ENCODE assay signal across 4 cellular contexts in genomic region chr9:136287960-136288753, GRCh38.
A peak's percentile ranks its signal among the peaks of the same experiment; 100 is the strongest.
TF ChIP-seq lines count a peak whose summit lies in the region.

No MANE protein-coding gene starts in this region.

TF ChIP-seq in SK-N-SH, 30 proteins besides CTCF, POLR2A, EP300 and RAD21 (continues in another document):
- no peak for TF ChIP-seq GABPA (IDR thresholded peaks at IDR 0.05; ENCODE audit: low read depth)
- no peak for TF ChIP-seq REST (IDR thresholded peaks at IDR 0.05; ENCODE audit: low read depth, low read length)
- TF ChIP-seq FOXJ3 (CRISPR knock-in tag; IDR thresholded peaks at IDR 0.05): no peak
- no peak for TF ChIP-seq TEAD4 (IDR thresholded peaks at IDR 0.05; ENCODE audit: borderline replicate concordance, insufficient read depth)
- TF ChIP-seq MXI1 (IDR thresholded peaks at IDR 0.05; ENCODE audit: low read depth, low read length): no peak
- TF ChIP-seq RXRA (IDR thresholded peaks at IDR 0.05; ENCODE audit: borderline replicate concordance, low read depth): no peak
- TF ChIP-seq MAX (IDR thresholded peaks at IDR 0.05; ENCODE audit: low read depth): no peak
- TF ChIP-seq RFX5 (IDR thresholded peaks at IDR 0.05; ENCODE audit: low read length): no peak

TF ChIP-seq in SK-N-SH treated with all-trans-retinoic acid at 6 μM for 48 hours, 23 proteins besides CTCF, POLR2A, EP300 and RAD21:
- TF ChIP-seq ZNF565 (CRISPR knock-in tag; conservative IDR thresholded peaks at IDR 0.05; ENCODE audit: low read depth) (no peak), SNAI2 (CRISPR knock-in tag; IDR thresholded peaks at IDR 0.05) (no peak), RARB (CRISPR knock-in tag; IDR thresholded peaks at IDR 0.05) (no peak), ZNF70 (CRISPR knock-in tag; IDR thresholded peaks at IDR 0.05) (no peak), ZFP30 (CRISPR knock-in tag; IDR thresholded peaks at IDR 0.05) (no peak)
- TF ChIP-seq, protein P1, sequence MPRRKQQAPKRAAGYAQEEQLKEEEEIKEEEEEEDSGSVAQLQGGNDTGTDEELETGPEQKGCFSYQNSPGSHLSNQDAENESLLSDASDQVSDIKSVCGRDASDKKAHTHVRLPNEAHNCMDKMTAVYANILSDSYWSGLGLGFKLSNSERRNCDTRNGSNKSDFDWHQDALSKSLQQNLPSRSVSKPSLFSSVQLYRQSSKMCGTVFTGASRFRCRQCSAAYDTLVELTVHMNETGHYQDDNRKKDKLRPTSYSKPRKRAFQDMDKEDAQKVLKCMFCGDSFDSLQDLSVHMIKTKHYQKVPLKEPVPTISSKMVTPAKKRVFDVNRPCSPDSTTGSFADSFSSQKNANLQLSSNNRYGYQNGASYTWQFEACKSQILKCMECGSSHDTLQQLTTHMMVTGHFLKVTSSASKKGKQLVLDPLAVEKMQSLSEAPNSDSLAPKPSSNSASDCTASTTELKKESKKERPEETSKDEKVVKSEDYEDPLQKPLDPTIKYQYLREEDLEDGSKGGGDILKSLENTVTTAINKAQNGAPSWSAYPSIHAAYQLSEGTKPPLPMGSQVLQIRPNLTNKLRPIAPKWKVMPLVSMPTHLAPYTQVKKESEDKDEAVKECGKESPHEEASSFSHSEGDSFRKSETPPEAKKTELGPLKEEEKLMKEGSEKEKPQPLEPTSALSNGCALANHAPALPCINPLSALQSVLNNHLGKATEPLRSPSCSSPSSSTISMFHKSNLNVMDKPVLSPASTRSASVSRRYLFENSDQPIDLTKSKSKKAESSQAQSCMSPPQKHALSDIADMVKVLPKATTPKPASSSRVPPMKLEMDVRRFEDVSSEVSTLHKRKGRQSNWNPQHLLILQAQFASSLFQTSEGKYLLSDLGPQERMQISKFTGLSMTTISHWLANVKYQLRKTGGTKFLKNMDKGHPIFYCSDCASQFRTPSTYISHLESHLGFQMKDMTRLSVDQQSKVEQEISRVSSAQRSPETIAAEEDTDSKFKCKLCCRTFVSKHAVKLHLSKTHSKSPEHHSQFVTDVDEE (CRISPR knock-in tag; IDR thresholded peaks at IDR 0.05): no peak
- TF ChIP-seq, protein P2, sequence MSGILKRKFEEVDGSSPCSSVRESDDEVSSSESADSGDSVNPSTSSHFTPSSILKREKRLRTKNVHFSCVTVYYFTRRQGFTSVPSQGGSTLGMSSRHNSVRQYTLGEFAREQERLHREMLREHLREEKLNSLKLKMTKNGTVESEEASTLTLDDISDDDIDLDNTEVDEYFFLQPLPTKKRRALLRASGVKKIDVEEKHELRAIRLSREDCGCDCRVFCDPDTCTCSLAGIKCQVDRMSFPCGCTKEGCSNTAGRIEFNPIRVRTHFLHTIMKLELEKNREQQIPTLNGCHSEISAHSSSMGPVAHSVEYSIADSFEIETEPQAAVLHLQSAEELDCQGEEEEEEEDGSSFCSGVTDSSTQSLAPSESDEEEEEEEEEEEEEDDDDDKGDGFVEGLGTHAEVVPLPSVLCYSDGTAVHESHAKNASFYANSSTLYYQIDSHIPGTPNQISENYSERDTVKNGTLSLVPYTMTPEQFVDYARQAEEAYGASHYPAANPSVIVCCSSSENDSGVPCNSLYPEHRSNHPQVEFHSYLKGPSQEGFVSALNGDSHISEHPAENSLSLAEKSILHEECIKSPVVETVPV (CRISPR knock-in tag; IDR thresholded peaks at IDR 0.05): no peak
- TF ChIP-seq, protein P3, sequence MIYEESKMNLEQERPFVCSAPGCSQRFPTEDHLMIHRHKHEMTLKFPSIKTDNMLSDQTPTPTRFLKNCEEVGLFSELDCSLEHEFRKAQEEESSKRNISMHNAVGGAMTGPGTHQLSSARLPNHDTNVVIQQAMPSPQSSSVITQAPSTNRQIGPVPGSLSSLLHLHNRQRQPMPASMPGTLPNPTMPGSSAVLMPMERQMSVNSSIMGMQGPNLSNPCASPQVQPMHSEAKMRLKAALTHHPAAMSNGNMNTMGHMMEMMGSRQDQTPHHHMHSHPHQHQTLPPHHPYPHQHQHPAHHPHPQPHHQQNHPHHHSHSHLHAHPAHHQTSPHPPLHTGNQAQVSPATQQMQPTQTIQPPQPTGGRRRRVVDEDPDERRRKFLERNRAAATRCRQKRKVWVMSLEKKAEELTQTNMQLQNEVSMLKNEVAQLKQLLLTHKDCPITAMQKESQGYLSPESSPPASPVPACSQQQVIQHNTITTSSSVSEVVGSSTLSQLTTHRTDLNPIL (CRISPR knock-in tag; IDR thresholded peaks at IDR 0.05; ENCODE audit: low read depth): no peak

TF ChIP-seq in Ishikawa, 13 proteins besides CTCF, POLR2A, EP300 and RAD21:
- TF ChIP-seq REST (IDR thresholded peaks at IDR 0.05; ENCODE audit: low read depth) (no peak), ZBTB7A (IDR thresholded peaks at IDR 0.05; ENCODE audit: low read depth) (0 out of 2 replicates have a peak, but pooled peaks have one; percentile 38), USF1 (IDR thresholded peaks at IDR 0.05) (no peak), NFIC (IDR thresholded peaks at IDR 0.05) (no peak), CREB1 (IDR thresholded peaks at IDR 0.05; ENCODE audit: low read depth) (no peak), TEAD4 (IDR thresholded peaks at IDR 0.05) (no peak), TCF12 (IDR thresholded peaks at IDR 0.05; ENCODE audit: low read depth) (no peak)

TF ChIP-seq in H1, 55 proteins besides CTCF, POLR2A, EP300 and RAD21:
- TF ChIP-seq SUZ12 (IDR thresholded peaks at IDR 0.05; ENCODE audit: low read length): no peak
- TF ChIP-seq FOSL1 (IDR thresholded peaks at IDR 0.05; ENCODE audit: insufficient read depth, low read depth, low read length): no peak
- no peak for TF ChIP-seq TAF7 (optimal IDR thresholded peaks at IDR 0.05; ENCODE audit: borderline replicate concordance, low read depth, low read length)
- no peak for TF ChIP-seq CHD2 (IDR thresholded peaks at IDR 0.05; ENCODE audit: low read length)
- no peak for TF ChIP-seq SIRT6 (IDR thresholded peaks at IDR 0.05; ENCODE audit: low read length)
